8 cellular contexts compared by ENCODE assay signal in genomic region chr11:5683636-5684387, GRCh38. TPM values are rescaled to one million over a fixed set of nuclear protein-coding genes. Genes with fewer than 3 reads are reported as not detected.
A peak's percentile ranks its signal among the peaks of the same experiment; 100 is the strongest.
DNase-seq lines count a peak whose midpoint lies in the region; ATAC-seq and TF ChIP-seq lines count a peak whose summit lies in the region.
"Not testable (repeated sequence)": the region's sequence is repeated elsewhere in the genome, so short reads cannot be mapped to it uniquely, and the experiment has no call there.

No MANE protein-coding gene starts in this region.

- H3K27ac ChIP-seq in 22Rv1 (peak overlapping the region; percentile 88), PC-9 (peak overlapping the region; percentile 93), heart left ventricle (peak overlapping the region; percentile 74 to 96 (median 86))

- intact Hi-C loops in PC-9 (cut with micrococcal nuclease; ENCODE audit: unreplicated experiment) = loop anchor here (1.0 to 2.0 kb wide), 2 partner anchors 63 to 87 kb away; partner anchors contain the start of gene TRIM6
- intact Hi-C loops in heart left ventricle (cut with DNase I) = loop anchor here in 2 of 10 donors (1.0 to 10.0 kb wide), 2 partner anchors 59 to 123 kb away; partner anchors contain the start of gene TRIM34 (in 1 of the 2)
- intact Hi-C loops in natural killer cell (cut with micrococcal nuclease) = loop anchor here (1.0 to 10.0 kb wide), 4 partner anchors 17 to 1079 kb away; partner anchors contain the start of genes CNGA4, FHIP1B, OR52N2 and TRIM68

- H3K79me2 ChIP-seq in PC-9 (ENCODE audit: low read depth) = peaks cover 15% of the 10 kb centered on the region; the same call in 1 of the 2 replicates

- not testable (repeated sequence) for H3K9me2 ChIP-seq in PC-9 (ENCODE audit: insufficient read depth)

- H3K4me1 Mint-ChIP-seq in natural killer cell = peaks cover 34 to 56% of the 10 kb centered on the region in 2 donors

- ATAC-seq in GM19035 (IDR thresholded peaks at IDR 0.05; ENCODE audit: unreplicated experiment) = peak; percentile 10
- not testable (repeated sequence) for ATAC-seq in heart left ventricle
- ATAC-seq in natural killer cell = peak; percentile 37 to 58 (median 42)

- peaks cover 16% of the 10 kb centered on the region; the same call in 1 of the 2 replicates for H3F3A ChIP-seq in PC-9 (ENCODE audit: insufficient read depth, low read depth)

- H2AFZ ChIP-seq in PC-9 = peak overlapping the region; percentile 63; the same call in 1 of the 2 replicates

- POLR2A ChIA-PET in PC-9 (lab: Charles Lee; ENCODE audit: unreplicated experiment) = interaction anchor here (0.9 kb wide), 1 partner anchor 476 kb away, joined by 3 read pairs; no protein-coding TSS in a partner anchor

- BruUV-seq in PC-9 (replicated peaks; lab: Mats Ljungman, UMichigan) = TSS peak; percentile 99

- H3K4me1 ChIP-seq in PC-9 (replicated peaks; ENCODE audit: insufficient read depth) (peaks cover 14% of the 10 kb centered on the region), heart left ventricle (peaks cover 0 to 25% (median 14%) of the 10 kb centered on the region in 12 donors)

- CTCF ChIA-PET in PC-9 (lab: Charles Lee) = not testable (repeated sequence)

- H3K36me3 ChIP-seq in PC-9 (ENCODE audit: low read depth) = not testable (repeated sequence)
- peaks cover 0 to 22% (median 11%) of the 10 kb centered on the region in 9 donors for H3K36me3 ChIP-seq in heart left ventricle

- not testable (repeated sequence) for H3K27me3 ChIP-seq in PC-9 (ENCODE audit: insufficient read depth, low read depth); heart left ventricle

- 66 to 75% (median 72%) methylated on average over 11 to 15 of the region's 15 CpGs for WGBS in heart left ventricle, 4 donors

- not testable (repeated sequence) for DNase-seq in PC-9, heart left ventricle
- DNase-seq in activated T-cell treated with anti-CD3 and anti-CD28 coated beads for 48 hours (ENCODE audit: low read depth) = peak; percentile 22
- DNase-seq in cardiac fibroblast (ENCODE audit: low read depth in 2 of 2) = peak in 1 of 2 donors; percentile 10
- peak; percentile 45 for DNase-seq in natural killer cell
- peak in 2 of 3 experiments; percentile 13 to 23 for DNase-seq in stimulated activated CD4-positive, alpha-beta T cell treated with anti-CD3 and anti-CD28 coated beads, TNF-alpha, amount 100 ng/mL, for 4 hours (ENCODE audit: low read depth in 3 of 3)

- H4K20me1 ChIP-seq in PC-9 (ENCODE audit: insufficient read depth) = not testable (repeated sequence)

- H3K36me3 Mint-ChIP-seq in natural killer cell = peaks cover 12% of the 10 kb centered on the region

- not testable (repeated sequence) for TF ChIP-seq POLR2A in heart left ventricle (IDR thresholded peaks at IDR 0.05)

- not testable (repeated sequence) for H3K27me3 Mint-ChIP-seq in natural killer cell (ENCODE audit: low read depth in 2 of 2)

- peak overlapping the region; percentile 97 for H3K4me2 ChIP-seq in PC-9

- H3K4me3 ChIP-seq in PC-9 (peak overlapping the region; percentile 61), cardiac fibroblast (replicated peaks in 1 of 2; ENCODE audit: low read depth in 2 of 2, low read length in 2 of 2) (peak overlapping the region; percentile 47 to 62), heart left ventricle (peak overlapping the region; percentile 25 to 68 (median 52))

- not testable (repeated sequence) for TF ChIP-seq CTCF in 22Rv1 (IDR thresholded peaks at IDR 0.05); PC-9 (conservative IDR thresholded peaks at IDR 0.05); cardiac fibroblast (IDR thresholded peaks at IDR 0.05; ENCODE audit: low read depth, low read length); heart left ventricle (IDR thresholded peaks at IDR 0.05); natural killer cell (IDR thresholded peaks at IDR 0.05)

- H3K9me3 ChIP-seq in PC-9 (ENCODE audit: insufficient read depth, low read depth); heart left ventricle: not testable (repeated sequence)

- not testable (repeated sequence) for H3K9me3 Mint-ChIP-seq in natural killer cell

- peak overlapping the region; percentile 99 for H3K4me3 Mint-ChIP-seq in natural killer cell

- H3K27ac Mint-ChIP-seq in natural killer cell = peak overlapping the region; percentile 98

RNA-seq across cellular contexts. Expression of gene TRIM5, which starts 1.1 kb away (rescaled TPM):
- total RNA-seq in PC-9 (2021) (19.1 and 20.5 TPM in 2 replicates), heart left ventricle (10 to 100 TPM in 2 of 9 donors, 1 to 10 TPM in 7; 7.5 to 15.9 (median 8.9) TPM), natural killer cell (10 to 100 TPM; 16.3 to 24.4 (median 20.2) TPM)
- 1 to 10 TPM; 4.7 to 8.2 TPM for polyA plus RNA-seq in heart left ventricle

RNA-seq across cellular contexts. Expression of gene TRIM22, which starts 5.8 kb away (rescaled TPM):
- total RNA-seq in PC-9 (2021) (0.81 and 1.9 TPM in 2 replicates), heart left ventricle (10 to 100 TPM in 8 of 9 donors, 1 to 10 TPM in 1; 9.4 to 83.0 (median 17.0) TPM), natural killer cell (100 to 1,000 TPM; 304 to 339 (median 334) TPM)
- 1 to 10 TPM; 9.2 to 10.0 TPM for polyA plus RNA-seq in heart left ventricle

RNA-seq across cellular contexts. Expression of gene OR56B1, which starts 52.4 kb away (rescaled TPM):
- total RNA-seq in PC-9 (2021) (not detected in 2 replicates), heart left ventricle (under 1 TPM in 1 of 9 donors, not detected in 8; 0.13 TPM), natural killer cell (under 1 TPM; 0.18 to 0.93 (median 0.42) TPM)
- polyA plus RNA-seq in heart left ventricle = not detected

RNA-seq across cellular contexts. Expression of gene TRIM34, which starts 59.0 kb away (rescaled TPM):
- 3.8 and 7.5 TPM in 2 replicates for total RNA-seq in PC-9 (2021)
- 1 to 10 TPM; 1.3 to 9.1 (median 1.6) TPM for total RNA-seq in heart left ventricle
- 1 to 10 TPM in 1 of 2 donors, under 1 TPM in 1; 0.72 to 1.9 TPM for polyA plus RNA-seq in heart left ventricle
- total RNA-seq in natural killer cell = 10 to 100 TPM in 1 of 3 donors, 1 to 10 TPM in 2; 8.2 to 10.0 (median 9.9) TPM
